24 cellular contexts compared by ENCODE assay signal in genomic region chr15:45668386-45668785, GRCh38. TPM values are rescaled to one million over a fixed set of nuclear protein-coding genes. Genes with fewer than 3 reads are reported as not detected.
"Had no signal": no experiment of that assay in that cellular context is flagged by ENCODE, and none has a peak within 500 bp of the region (broad histone marks: within the 10 kb centered on the region; RNA-seq: fewer than 3 reads in every experiment).

No MANE protein-coding gene starts in this region.

- H3K27ac ChIP-seq: dorsolateral prefrontal cortex, epithelial cell of prostate, esophagus muscularis mucosa, foreskin keratinocyte, gastroesophageal sphincter, heart left ventricle, hepatocyte, prostate gland, right atrium auricular region, stomach, tibial artery had no signal

- H3K27me3 ChIP-seq: dorsolateral prefrontal cortex, esophagus muscularis mucosa, foreskin keratinocyte, gastroesophageal sphincter, heart left ventricle, hepatocyte, right atrium auricular region, stomach, tibial artery had no signal

- H3K27ac Mint-ChIP-seq: endodermal cell, type B pancreatic cell had no signal

- H3K4me3 Mint-ChIP-seq: endodermal cell, natural killer cell, type B pancreatic cell had no signal

- H3K9me3 ChIP-seq: esophagus muscularis mucosa, gastroesophageal sphincter, heart left ventricle, prostate gland, right atrium auricular region, stomach, tibial artery had no signal

- DNase-seq: dorsolateral prefrontal cortex; effector CD4-positive, alpha-beta T cell; endodermal cell; foreskin keratinocyte; heart left ventricle; kidney; natural killer cell; stimulated activated CD4-positive, alpha-beta T cell treated with anti-CD3 and anti-CD28 coated beads, Interleukin-12 subunit alpha, Interleukin-12 subunit beta, amount 100 ng/mL, for 4 hours; stimulated activated CD4-positive, alpha-beta T cell treated with anti-CD3 and anti-CD28 coated beads, Interleukin-1b, Interleukin-23, amount 100 ng/mL, for 48 hours; stimulated activated CD4-positive, alpha-beta T cell treated with anti-CD3 and anti-CD28 coated beads, Interleukin-4, amount 100 ng/mL, for 1 hour; stimulated activated CD8-positive, alpha-beta memory T cell treated with anti-CD3 and anti-CD28 coated beads, Interleukin-4, amount 100 ng/mL, for 48 hours; stimulated activated naive CD4-positive, alpha-beta T cell treated with Interleukin-2 at 50 U/mL for 16 hours; stomach; tibial artery had no signal

- H3K27me3 Mint-ChIP-seq: type B pancreatic cell had no signal

- H3K36me3 ChIP-seq: prostate gland had no signal

- H3K36me3 Mint-ChIP-seq: type B pancreatic cell had no signal

- H3K4me1 Mint-ChIP-seq: endodermal cell had no signal

- H3K4me3 ChIP-seq: dorsolateral prefrontal cortex, esophagus muscularis mucosa, gastroesophageal sphincter, heart left ventricle, hepatocyte, prostate gland, right atrium auricular region, smooth muscle cell, stomach, tibial artery had no signal

- H3K4me1 ChIP-seq: foreskin keratinocyte, gastroesophageal sphincter, prostate gland, right atrium auricular region had no signal

- H3K9me3 Mint-ChIP-seq: endodermal cell, natural killer cell, type B pancreatic cell had no signal

- ATAC-seq: foreskin keratinocyte, gastroesophageal sphincter, heart left ventricle, natural killer cell, sciatic nerve had no signal

RNA-seq across cellular contexts. Expression of gene SQOR, which starts 33.6 kb away (rescaled TPM):
- polyA plus RNA-seq: neural cell had no signal
